Comparison of ENCODE assay signal across 14 cellular contexts in genomic region chr5:107958861-107959260, GRCh38.
"Had no signal": no experiment of that assay in that cellular context is flagged by ENCODE, and none has a peak within 500 bp of the region (broad histone marks: within the 10 kb centered on the region; RNA-seq: fewer than 3 reads in every experiment).

No MANE protein-coding gene starts in this region.

- H3K36me3 Mint-ChIP-seq: mesothelial cell of epicardium; neural progenitor cell; stimulated activated effector memory CD8-positive, alpha-beta T cell treated with anti-CD3 and anti-CD28 coated beads, Interleukin-12 subunit alpha, Interleukin-12 subunit beta, amount 100 ng/mL, for 72 hours had no signal

- H3K9me3 ChIP-seq: gastroesophageal sphincter, pancreas had no signal

- H3K4me1 Mint-ChIP-seq: mesothelial cell of epicardium; stimulated activated effector memory CD8-positive, alpha-beta T cell treated with anti-CD3 and anti-CD28 coated beads, Interleukin-12 subunit alpha, Interleukin-12 subunit beta, amount 100 ng/mL, for 72 hours; T-helper 17 cell had no signal

- H3K4me1 ChIP-seq: gastroesophageal sphincter, pancreas had no signal

- H3K27ac Mint-ChIP-seq: activated CD4-positive, alpha-beta T cell treated with anti-CD3 and anti-CD28 coated beads, Interleukin-2, amount 10 ng/mL, durations not matched to agents 7 days and 5 days; mesothelial cell of epicardium; stimulated activated effector memory CD8-positive, alpha-beta T cell treated with anti-CD3 and anti-CD28 coated beads, Interleukin-12 subunit alpha, Interleukin-12 subunit beta, amount 100 ng/mL, for 72 hours; T-helper 17 cell had no signal

- H3K4me2 ChIP-seq: neural progenitor cell had no signal

- H3K4me3 ChIP-seq: dorsolateral prefrontal cortex, gastroesophageal sphincter, lung, neural progenitor cell, pancreas had no signal

- H3K27me3 Mint-ChIP-seq: activated CD4-positive, alpha-beta T cell treated with anti-CD3 and anti-CD28 coated beads, Interleukin-2, amount 10 ng/mL, durations not matched to agents 7 days and 5 days; T-helper 17 cell had no signal

- H3K27ac ChIP-seq: dorsolateral prefrontal cortex, gastroesophageal sphincter, neural progenitor cell, pancreas, WERI-Rb-1 had no signal

- H3K4me3 Mint-ChIP-seq: activated CD4-positive, alpha-beta T cell treated with anti-CD3 and anti-CD28 coated beads, Interleukin-2, amount 10 ng/mL, durations not matched to agents 7 days and 5 days; mesothelial cell of epicardium; neural progenitor cell; stimulated activated effector memory CD8-positive, alpha-beta T cell treated with anti-CD3 and anti-CD28 coated beads, Interleukin-12 subunit alpha, Interleukin-12 subunit beta, amount 100 ng/mL, for 72 hours; T-helper 17 cell had no signal

- H3K36me3 ChIP-seq: gastroesophageal sphincter, neural progenitor cell, pancreas, WERI-Rb-1 had no signal

- H3K27me3 ChIP-seq: dorsolateral prefrontal cortex, gastroesophageal sphincter, neural progenitor cell, pancreas had no signal

- H2AFZ ChIP-seq: neural progenitor cell had no signal

- DNase-seq: activated CD4-positive, alpha-beta T cell treated with anti-CD3 and anti-CD28 coated beads, Interleukin-2, amount 10 ng/mL, durations not matched to agents 7 days and 5 days; activated effector memory CD4-positive, alpha-beta T cell treated with Interleukin-2 at 50 U/mL for 16 hours; dorsolateral prefrontal cortex; pancreas; stimulated activated CD4-positive, alpha-beta T cell treated with anti-CD3 and anti-CD28 coated beads, Interleukin-12 subunit alpha, Interleukin-12 subunit beta, amount 100 ng/mL, for 4 hours; substantia nigra; T-helper 17 cell; trophoblast cell; WERI-Rb-1 had no signal

- H3K9me3 Mint-ChIP-seq: activated CD4-positive, alpha-beta T cell treated with anti-CD3 and anti-CD28 coated beads, Interleukin-2, amount 10 ng/mL, durations not matched to agents 7 days and 5 days; mesothelial cell of epicardium; neural progenitor cell; stimulated activated effector memory CD8-positive, alpha-beta T cell treated with anti-CD3 and anti-CD28 coated beads, Interleukin-12 subunit alpha, Interleukin-12 subunit beta, amount 100 ng/mL, for 72 hours had no signal

- ATAC-seq: gastroesophageal sphincter; stimulated activated effector memory CD8-positive, alpha-beta T cell treated with anti-CD3 and anti-CD28 coated beads, Interleukin-12 subunit alpha, Interleukin-12 subunit beta, amount 100 ng/mL, for 72 hours; T-helper 17 cell had no signal
